10 cellular contexts compared by ENCODE assay signal in genomic region chr22:29004647-29005371, GRCh38. TPM values are rescaled to one million over a fixed set of nuclear protein-coding genes. Genes with fewer than 3 reads are reported as not detected.
DNase-seq lines count a peak whose midpoint lies in the region; ATAC-seq and TF ChIP-seq lines count a peak whose summit lies in the region.
"Had no signal": no experiment of that assay in that cellular context is flagged by ENCODE, and none has a peak within 500 bp of the region (broad histone marks: within the 10 kb centered on the region; RNA-seq: fewer than 3 reads in every experiment).

No MANE protein-coding gene starts in this region.

- H3K27ac ChIP-seq in left lung (peak overlapping the region; percentile 50 to 75), testis (peak overlapping the region in 1 of 2 donors; percentile 23)

- 32 to 60% methylated on average over 19 to 20 of the region's 20 CpGs for WGBS in testis, 2 donors

- intact Hi-C loops in left lung (cut with DNase I) = no loop called here
- intact Hi-C loops in testis (cut with DNase I; ENCODE audit: low total_unique reads) = no loop called here

- peaks cover 37% of the 10 kb centered on the region for H3K4me1 Mint-ChIP-seq in chondrocyte (ENCODE audit: low read depth)

- H3K36me3 ChIP-seq in left lung = no peaks in the 10 kb centered on the region
- no peaks in the 10 kb centered on the region for H3K36me3 ChIP-seq in testis (ENCODE audit: low read depth, missing control alignments)

- H3K9me3 ChIP-seq in left lung (no peaks in the 10 kb centered on the region), testis (no peaks in the 10 kb centered on the region)

- in situ Hi-C loops in ACHN (cut with HindIII; ENCODE audit: low pct_ligation_motif_present, low pct_unique_long_range_greater_than_20kb, low sequenced_read_pairs) = no loop called here

- TF ChIP-seq CTCF in chondrocyte (IDR thresholded peaks at IDR 0.05) = no peak
- no peak for TF ChIP-seq CTCF in left lung (IDR thresholded peaks at IDR 0.05)
- no peak for TF ChIP-seq CTCF in testis (IDR thresholded peaks at IDR 0.05)

- peak overlapping the region; percentile 41 for H3K27ac Mint-ChIP-seq in chondrocyte (ENCODE audit: unreplicated experiment)
- H3K27ac Mint-ChIP-seq: activated naive CD8-positive, alpha-beta T cell treated with anti-CD3 and anti-CD28 coated beads, Interleukin-2, amount 10 ng/mL, durations not matched to agents 7 days and 5 days had no signal

- no peaks in the 10 kb centered on the region for H3K27me3 Mint-ChIP-seq in chondrocyte (ENCODE audit: low read depth)

- no peak overlapping the region for H3K4me3 ChIP-seq in left lung
- H3K4me3 ChIP-seq in testis = no peak overlapping the region
- H3K4me3 ChIP-seq: skin epidermis had no signal

- DNase-seq in NCI-H1436 (lab: John Stamatoyannopoulos, UW) (peak; percentile 14), NCI-H1436 treated with DMSO at 0.1 percent for 48 hours (lab: John Stamatoyannopoulos, UW) (no peak), chondrocyte (ENCODE audit: low spot score) (no peak), left lung (peak; percentile 71 to 81), testis (peak; percentile 30), ACHN (no peak)
- DNase-seq: activated naive CD8-positive, alpha-beta T cell treated with anti-CD3 and anti-CD28 coated beads, Interleukin-2, amount 10 ng/mL, durations not matched to agents 7 days and 5 days had no signal

- H3K36me3 Mint-ChIP-seq in chondrocyte (ENCODE audit: low read depth) = no peaks in the 10 kb centered on the region
- H3K36me3 Mint-ChIP-seq: activated naive CD8-positive, alpha-beta T cell treated with anti-CD3 and anti-CD28 coated beads, Interleukin-2, amount 10 ng/mL, durations not matched to agents 7 days and 5 days had no signal

- no peak for TF ChIP-seq POLR2A in testis (IDR thresholded peaks at IDR 0.05)

- H3K9me3 Mint-ChIP-seq in chondrocyte (ENCODE audit: low read depth) = no peaks in the 10 kb centered on the region
- H3K9me3 Mint-ChIP-seq: activated naive CD8-positive, alpha-beta T cell treated with anti-CD3 and anti-CD28 coated beads, Interleukin-2, amount 10 ng/mL, durations not matched to agents 7 days and 5 days had no signal

- peaks cover 7 to 20% of the 10 kb centered on the region in 2 donors for H3K4me1 ChIP-seq in left lung
- H3K4me1 ChIP-seq in testis = peaks cover 26% of the 10 kb centered on the region

- peak; percentile 89 for ATAC-seq in left lung
- no peak for ATAC-seq in HG03439 (IDR thresholded peaks at IDR 0.05; ENCODE audit: unreplicated experiment)
- ATAC-seq in HG02885 (IDR thresholded peaks at IDR 0.05; ENCODE audit: poor library complexity, unreplicated experiment) = no peak

- H3K27me3 ChIP-seq in left lung = peaks cover 0 to 22% of the 10 kb centered on the region in 2 donors
- H3K27me3 ChIP-seq in testis = no peaks in the 10 kb centered on the region

- H3K4me3 Mint-ChIP-seq in chondrocyte (ENCODE audit: unreplicated experiment) = no peak overlapping the region
- H3K4me3 Mint-ChIP-seq: activated naive CD8-positive, alpha-beta T cell treated with anti-CD3 and anti-CD28 coated beads, Interleukin-2, amount 10 ng/mL, durations not matched to agents 7 days and 5 days had no signal

RNA-seq across cellular contexts. Expression of gene C22orf31, which starts 56.8 kb away (rescaled TPM):
- total RNA-seq in chondrocyte (not detected in 3 replicates), left lung (under 1 TPM in 1 of 2 donors, not detected in 1; 0.29 TPM), testis (10 to 100 TPM in 1 of 2 donors, 1 to 10 TPM in 1; 1.8 to 10.9 TPM)
- polyA plus RNA-seq in testis (ENCODE audit: insufficient read depth, low read depth, low replicate concordance) = 4.5 TPM
- total RNA-seq: activated naive CD8-positive, alpha-beta T cell treated with anti-CD3 and anti-CD28 coated beads, Interleukin-2, amount 10 ng/mL, durations not matched to agents 7 days and 5 days had no signal

Comparison
In these comparisons a context has a peak if more than half of its experiments do, and no peak if none do; other contexts are left out.
1. DNase-seq: peak in NCI-H1436 (single experiment), left lung (2 of 2) and testis (single experiment); none in NCI-H1436 treated with DMSO at 0.1 percent for 48 hours (single experiment), chondrocyte (single experiment) and ACHN (single experiment).